ENCODE assay signal across 8 cellular contexts in genomic region chr11:131694526-131695424, GRCh38.
DNase-seq lines count a peak whose midpoint lies in the region; ATAC-seq and TF ChIP-seq lines count a peak whose summit lies in the region.

No MANE protein-coding gene starts in this region.

- WGBS in stomach, 5 donors = 21 to 24% (median 22%) methylated on average over 32 to 34 of the region's 34 CpGs

- intact Hi-C loops in CD4-positive, alpha-beta memory T cell (cut with micrococcal nuclease) = loop anchor here (5.0 kb wide), 1 partner anchor 1248 kb away; no protein-coding TSS in a partner anchor
- intact Hi-C loops in stomach (cut with DNase I; ENCODE audit: low total_unique reads) = no loop called here

- POLR2A ChIA-PET in CD4-positive, alpha-beta memory T cell (lab: Charles Lee; ENCODE audit: partially characterized antibody) = no interaction called here

- ATAC-seq in HG03139 (IDR thresholded peaks at IDR 0.05; ENCODE audit: unreplicated experiment) (peak; percentile 70), esophagus mucosa (peak; percentile 90)

- no peak for TF ChIP-seq EP300 in stomach (IDR thresholded peaks at IDR 0.05)

- peak in 4 of 5 donors; percentile 24 to 33 (median 32) for DNase-seq in CD4-positive, alpha-beta memory T cell
- DNase-seq in GM19238 (ENCODE audit: insufficient read length, low spot score) (peak; percentile 73), NCI-H748 treated with DMSO at 0.1 percent for 48 hours (lab: John Stamatoyannopoulos, UW) (peak; percentile 70), myocyte (ENCODE audit: low read depth) (peak; percentile 77), stomach (peak; percentile 79)
- DNase-seq in activated CD8-positive, alpha-beta memory T cell treated with anti-CD3 and anti-CD28 coated beads, Interleukin-2, amount 50 U/mL, for 48 hours = peak; percentile 90

- peaks cover 6 to 12% (median 8%) of the 10 kb centered on the region in 4 donors for H3K4me1 Mint-ChIP-seq in CD4-positive, alpha-beta memory T cell

- no peak overlapping the region for H3K27ac ChIP-seq in CD4-positive, alpha-beta memory T cell (ENCODE audit: low read depth, low read length)
- no peak overlapping the region for H3K27ac ChIP-seq in stomach

- H3K36me3 Mint-ChIP-seq in CD4-positive, alpha-beta memory T cell = no peaks in the 10 kb centered on the region

- CTCF ChIA-PET in CD4-positive, alpha-beta memory T cell (lab: Charles Lee; ENCODE audit: partially characterized antibody) = interaction anchor here (0.8 to 2.4 kb wide), 5 partner anchors 10 to 1246 kb away, joined by 3 to 9 read pairs (median 3); no protein-coding TSS in a partner anchor

- H3K4me3 Mint-ChIP-seq in CD4-positive, alpha-beta memory T cell = peak overlapping the region in 1 of 8 donors; percentile 53

- no peak overlapping the region for H3K27ac Mint-ChIP-seq in CD4-positive, alpha-beta memory T cell

- no peak overlapping the region for H3K4me3 ChIP-seq in CD4-positive, alpha-beta memory T cell (ENCODE audit: low read length in 2 of 2)
- peak overlapping the region in 1 of 4 donors; percentile 21 for H3K4me3 ChIP-seq in stomach

- TF ChIP-seq POLR2A in stomach (IDR thresholded peaks at IDR 0.05) = no peak

- no peaks in the 10 kb centered on the region for H3K36me3 ChIP-seq in CD4-positive, alpha-beta memory T cell (ENCODE audit: insufficient read depth, low read length)
- H3K36me3 ChIP-seq in stomach = no peaks in the 10 kb centered on the region

- H3K27me3 Mint-ChIP-seq in CD4-positive, alpha-beta memory T cell = peaks cover 19 to 28% of the 10 kb centered on the region in 2 donors

- TF ChIP-seq CTCF in stomach (IDR thresholded peaks at IDR 0.05) = peak in 5 of 7 experiments; percentile 70 to 88 (median 83)

- no peaks in the 10 kb centered on the region for H3K27me3 ChIP-seq in CD4-positive, alpha-beta memory T cell (ENCODE audit: insufficient read depth, low read length)
- peaks cover 0 to 69% (median 8%) of the 10 kb centered on the region in 3 donors for H3K27me3 ChIP-seq in stomach

- H3K4me1 ChIP-seq in CD4-positive, alpha-beta memory T cell (ENCODE audit: insufficient read depth, low read length) = no peaks in the 10 kb centered on the region
- peaks cover 5 to 11% (median 9%) of the 10 kb centered on the region in 4 donors for H3K4me1 ChIP-seq in stomach

- no peaks in the 10 kb centered on the region for H3K9me3 ChIP-seq in CD4-positive, alpha-beta memory T cell (ENCODE audit: control insufficient read depth in 1 of 2, low read length in 2 of 2)
- no peaks in the 10 kb centered on the region for H3K9me3 ChIP-seq in stomach

- H3K9me3 Mint-ChIP-seq in CD4-positive, alpha-beta memory T cell = peaks cover 0 to 7% (median 0%) of the 10 kb centered on the region in 8 donors

Comparison
In these comparisons a context has a peak if more than half of its experiments do, and no peak if none do; other contexts are left out.
1. DNase-seq: peak in every context shown above with its lines; median percentile 90 in activated CD8-positive, alpha-beta memory T cell treated with anti-CD3 and anti-CD28 coated beads, Interleukin-2, amount 50 U/mL, for 48 hours; 79 in stomach; 77 in myocyte; 73 in GM19238; 70 in NCI-H748 treated with DMSO at 0.1 percent for 48 hours; 32 in CD4-positive, alpha-beta memory T cell.